1 cellular context compared by ENCODE assay signal in the genomic region with DNA sequence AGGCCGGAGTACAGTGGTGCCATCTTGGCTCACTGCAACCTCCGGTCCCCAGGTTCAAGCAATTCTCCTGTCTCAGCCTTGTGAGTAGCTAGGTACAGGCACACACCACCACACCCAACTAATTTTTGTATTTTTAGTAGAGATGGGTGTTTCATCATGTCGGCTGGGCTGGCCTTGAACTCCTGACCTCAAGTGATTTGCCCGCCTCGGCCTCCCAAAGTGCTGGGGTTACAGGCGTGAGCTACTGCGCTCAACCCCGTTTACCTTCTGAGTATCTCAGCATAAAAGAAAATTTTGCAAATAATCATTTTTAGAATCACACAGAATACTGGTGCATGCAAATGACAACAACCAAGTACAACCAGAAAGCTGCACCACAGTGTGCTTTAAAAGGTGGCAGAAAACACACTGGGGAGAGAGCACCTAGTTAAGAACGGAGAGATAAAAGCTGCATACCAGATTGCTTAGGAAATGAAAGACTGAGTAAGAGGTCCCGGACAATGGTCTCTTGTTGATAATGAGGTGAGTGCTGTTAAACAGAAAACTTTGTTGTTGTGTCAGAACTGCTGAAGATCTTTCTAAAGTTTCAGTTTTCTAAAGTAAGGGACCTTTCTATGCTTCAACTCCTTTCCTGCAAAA.
TF ChIP-seq lines count a peak whose summit lies in the region.

No MANE protein-coding gene starts in this region.

TF ChIP-seq in HepG2, 621 proteins besides CTCF, POLR2A, EP300 and RAD21 (continued from another document and continues in another):
- TF ChIP-seq, protein P1, sequence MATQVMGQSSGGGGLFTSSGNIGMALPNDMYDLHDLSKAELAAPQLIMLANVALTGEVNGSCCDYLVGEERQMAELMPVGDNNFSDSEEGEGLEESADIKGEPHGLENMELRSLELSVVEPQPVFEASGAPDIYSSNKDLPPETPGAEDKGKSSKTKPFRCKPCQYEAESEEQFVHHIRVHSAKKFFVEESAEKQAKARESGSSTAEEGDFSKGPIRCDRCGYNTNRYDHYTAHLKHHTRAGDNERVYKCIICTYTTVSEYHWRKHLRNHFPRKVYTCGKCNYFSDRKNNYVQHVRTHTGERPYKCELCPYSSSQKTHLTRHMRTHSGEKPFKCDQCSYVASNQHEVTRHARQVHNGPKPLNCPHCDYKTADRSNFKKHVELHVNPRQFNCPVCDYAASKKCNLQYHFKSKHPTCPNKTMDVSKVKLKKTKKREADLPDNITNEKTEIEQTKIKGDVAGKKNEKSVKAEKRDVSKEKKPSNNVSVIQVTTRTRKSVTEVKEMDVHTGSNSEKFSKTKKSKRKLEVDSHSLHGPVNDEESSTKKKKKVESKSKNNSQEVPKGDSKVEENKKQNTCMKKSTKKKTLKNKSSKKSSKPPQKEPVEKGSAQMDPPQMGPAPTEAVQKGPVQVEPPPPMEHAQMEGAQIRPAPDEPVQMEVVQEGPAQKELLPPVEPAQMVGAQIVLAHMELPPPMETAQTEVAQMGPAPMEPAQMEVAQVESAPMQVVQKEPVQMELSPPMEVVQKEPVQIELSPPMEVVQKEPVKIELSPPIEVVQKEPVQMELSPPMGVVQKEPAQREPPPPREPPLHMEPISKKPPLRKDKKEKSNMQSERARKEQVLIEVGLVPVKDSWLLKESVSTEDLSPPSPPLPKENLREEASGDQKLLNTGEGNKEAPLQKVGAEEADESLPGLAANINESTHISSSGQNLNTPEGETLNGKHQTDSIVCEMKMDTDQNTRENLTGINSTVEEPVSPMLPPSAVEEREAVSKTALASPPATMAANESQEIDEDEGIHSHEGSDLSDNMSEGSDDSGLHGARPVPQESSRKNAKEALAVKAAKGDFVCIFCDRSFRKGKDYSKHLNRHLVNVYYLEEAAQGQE (IDR thresholded peaks at IDR 0.05; ENCODE audit: borderline replicate concordance in 1 of 2, low read depth in 1 of 2, low read length in 2 of 2), result no peak
- TF ChIP-seq ZSCAN9 (CRISPR knock-in tag; IDR thresholded peaks at IDR 0.05; ENCODE audit: borderline replicate concordance) (0 out of 2 replicates have a peak, but pooled peaks have one; percentile 29), HMG20A (CRISPR knock-in tag; IDR thresholded peaks at IDR 0.05; ENCODE audit: borderline replicate concordance) (peak; percentile 47; the same call in 1 of the 2 replicates), MIER2 (CRISPR knock-in tag; IDR thresholded peaks at IDR 0.05) (no peak), FOXP1 (IDR thresholded peaks at IDR 0.05) (no peak), FOXP1 (CRISPR knock-in tag; IDR thresholded peaks at IDR 0.05) (peak; percentile 45; the same call in 1 of the 2 replicates), JUNB (CRISPR knock-in tag; IDR thresholded peaks at IDR 0.05; ENCODE audit: borderline replicate concordance) (no peak), CEBPG (CRISPR knock-in tag; IDR thresholded peaks at IDR 0.05) (peak; percentile 16; the same call in 1 of the 2 replicates), CREM (IDR thresholded peaks at IDR 0.05) (no peak), CREM (CRISPR knock-in tag; IDR thresholded peaks at IDR 0.05) (no peak), SOX5 (CRISPR knock-in tag; IDR thresholded peaks at IDR 0.05; ENCODE audit: borderline replicate concordance) (peak; percentile 59; the same call in 1 of the 2 replicates), ZNF530 (CRISPR knock-in tag; IDR thresholded peaks at IDR 0.05; ENCODE audit: low read depth) (no peak), MIXL1 (CRISPR knock-in tag; IDR thresholded peaks at IDR 0.05) (0 out of 2 replicates have a peak, but pooled peaks have one; percentile 8), TEAD3 (CRISPR knock-in tag; optimal IDR thresholded peaks at IDR 0.05; ENCODE audit: borderline replicate concordance) (peak; percentile 64), SNAPC2 (CRISPR knock-in tag; IDR thresholded peaks at IDR 0.05) (no peak), ZNF557 (CRISPR knock-in tag; IDR thresholded peaks at IDR 0.05) (no peak), NR2C2 (CRISPR knock-in tag; IDR thresholded peaks at IDR 0.05; ENCODE audit: borderline replicate concordance) (peak; percentile 73), ZMYM3 (CRISPR knock-in tag; IDR thresholded peaks at IDR 0.05) (peak; percentile 47; the same call in 1 of the 2 replicates), RXRA (CRISPR knock-in tag; IDR thresholded peaks at IDR 0.05) (peak; percentile 86), NR2F1 (CRISPR knock-in tag; IDR thresholded peaks at IDR 0.05) (peak; percentile 61 to 81), TBX2 (CRISPR knock-in tag; IDR thresholded peaks at IDR 0.05; ENCODE audit: borderline replicate concordance) (peak; percentile 32; the same call in 1 of the 2 replicates), SALL1 (CRISPR knock-in tag; IDR thresholded peaks at IDR 0.05) (peak; percentile 72), ZBTB20 (CRISPR knock-in tag; IDR thresholded peaks at IDR 0.05; ENCODE audit: borderline replicate concordance, low read depth) (no peak), FOXJ3 (CRISPR knock-in tag; IDR thresholded peaks at IDR 0.05; ENCODE audit: borderline replicate concordance) (peak; percentile 26; the same call in 1 of the 2 replicates), SOX6 (IDR thresholded peaks at IDR 0.05) (no peak), SOX6 (CRISPR knock-in tag; IDR thresholded peaks at IDR 0.05) (peak; percentile 79), GATAD2A (CRISPR knock-in tag; IDR thresholded peaks at IDR 0.05) (peak; percentile 29), ATM (IDR thresholded peaks at IDR 0.05; ENCODE audit: borderline replicate concordance) (no peak), RFX3 (CRISPR knock-in tag; IDR thresholded peaks at IDR 0.05) (no peak), ZFP37 (CRISPR knock-in tag; IDR thresholded peaks at IDR 0.05; ENCODE audit: borderline replicate concordance) (no peak), ZNF317 (CRISPR knock-in tag; IDR thresholded peaks at IDR 0.05) (no peak), ZMAT3 (CRISPR knock-in tag; conservative IDR thresholded peaks at IDR 0.05) (0 out of 2 replicates have a peak, but pooled peaks have one; percentile 25), STAG1 (CRISPR knock-in tag; IDR thresholded peaks at IDR 0.05) (no peak), MEIS1 (CRISPR knock-in tag; IDR thresholded peaks at IDR 0.05; ENCODE audit: borderline replicate concordance) (no peak), POLR2G (IDR thresholded peaks at IDR 0.05; ENCODE audit: low read depth, low read length) (no peak), NFKB2 (CRISPR knock-in tag; IDR thresholded peaks at IDR 0.05; ENCODE audit: borderline replicate concordance) (no peak), FOXA3 (CRISPR knock-in tag; IDR thresholded peaks at IDR 0.05) (peak; percentile 27)
- TF ChIP-seq, protein P2, sequence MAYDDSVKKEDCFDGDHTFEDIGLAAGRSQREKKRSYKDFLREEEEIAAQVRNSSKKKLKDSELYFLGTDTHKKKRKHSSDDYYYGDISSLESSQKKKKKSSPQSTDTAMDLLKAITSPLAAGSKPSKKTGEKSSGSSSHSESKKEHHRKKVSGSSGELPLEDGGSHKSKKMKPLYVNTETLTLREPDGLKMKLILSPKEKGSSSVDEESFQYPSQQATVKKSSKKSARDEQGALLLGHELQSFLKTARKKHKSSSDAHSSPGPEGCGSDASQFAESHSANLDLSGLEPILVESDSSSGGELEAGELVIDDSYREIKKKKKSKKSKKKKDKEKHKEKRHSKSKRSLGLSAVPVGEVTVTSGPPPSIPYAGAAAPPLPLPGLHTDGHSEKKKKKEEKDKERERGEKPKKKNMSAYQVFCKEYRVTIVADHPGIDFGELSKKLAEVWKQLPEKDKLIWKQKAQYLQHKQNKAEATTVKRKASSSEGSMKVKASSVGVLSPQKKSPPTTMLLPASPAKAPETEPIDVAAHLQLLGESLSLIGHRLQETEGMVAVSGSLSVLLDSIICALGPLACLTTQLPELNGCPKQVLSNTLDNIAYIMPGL (CRISPR knock-in tag; IDR thresholded peaks at IDR 0.05; ENCODE audit: borderline replicate concordance in 1 of 2, low read depth in 1 of 2), result no peak
- TF ChIP-seq, protein P3, sequence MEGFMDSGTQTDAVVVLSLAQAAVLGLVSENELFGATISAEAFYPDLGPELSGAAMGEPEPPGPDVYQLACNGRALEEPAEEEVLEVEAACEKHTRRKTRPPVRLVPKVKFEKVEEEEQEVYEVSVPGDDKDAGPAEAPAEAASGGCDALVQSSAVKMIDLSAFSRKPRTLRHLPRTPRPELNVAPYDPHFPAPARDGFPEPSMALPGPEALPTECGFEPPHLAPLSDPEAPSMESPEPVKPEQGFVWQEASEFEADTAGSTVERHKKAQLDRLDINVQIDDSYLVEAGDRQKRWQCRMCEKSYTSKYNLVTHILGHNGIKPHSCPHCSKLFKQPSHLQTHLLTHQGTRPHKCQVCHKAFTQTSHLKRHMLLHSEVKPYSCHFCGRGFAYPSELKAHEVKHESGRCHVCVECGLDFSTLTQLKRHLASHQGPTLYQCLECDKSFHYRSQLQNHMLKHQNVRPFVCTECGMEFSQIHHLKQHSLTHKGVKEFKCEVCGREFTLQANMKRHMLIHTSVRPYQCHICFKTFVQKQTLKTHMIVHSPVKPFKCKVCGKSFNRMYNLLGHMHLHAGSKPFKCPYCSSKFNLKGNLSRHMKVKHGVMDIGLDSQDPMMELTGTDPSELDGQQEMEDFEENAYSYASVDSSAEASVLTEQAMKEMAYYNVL (CRISPR knock-in tag; IDR thresholded peaks at IDR 0.05; ENCODE audit: borderline replicate concordance), result peak; percentile 64; the same call in 1 of the 2 replicates
- TF ChIP-seq, protein P4, sequence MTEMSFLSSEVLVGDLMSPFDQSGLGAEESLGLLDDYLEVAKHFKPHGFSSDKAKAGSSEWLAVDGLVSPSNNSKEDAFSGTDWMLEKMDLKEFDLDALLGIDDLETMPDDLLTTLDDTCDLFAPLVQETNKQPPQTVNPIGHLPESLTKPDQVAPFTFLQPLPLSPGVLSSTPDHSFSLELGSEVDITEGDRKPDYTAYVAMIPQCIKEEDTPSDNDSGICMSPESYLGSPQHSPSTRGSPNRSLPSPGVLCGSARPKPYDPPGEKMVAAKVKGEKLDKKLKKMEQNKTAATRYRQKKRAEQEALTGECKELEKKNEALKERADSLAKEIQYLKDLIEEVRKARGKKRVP (CRISPR knock-in tag; IDR thresholded peaks at IDR 0.05), result peak in 1 of 2 experiments; percentile 82; a peak in 2 of 4 replicates
- TF ChIP-seq, protein P5, sequence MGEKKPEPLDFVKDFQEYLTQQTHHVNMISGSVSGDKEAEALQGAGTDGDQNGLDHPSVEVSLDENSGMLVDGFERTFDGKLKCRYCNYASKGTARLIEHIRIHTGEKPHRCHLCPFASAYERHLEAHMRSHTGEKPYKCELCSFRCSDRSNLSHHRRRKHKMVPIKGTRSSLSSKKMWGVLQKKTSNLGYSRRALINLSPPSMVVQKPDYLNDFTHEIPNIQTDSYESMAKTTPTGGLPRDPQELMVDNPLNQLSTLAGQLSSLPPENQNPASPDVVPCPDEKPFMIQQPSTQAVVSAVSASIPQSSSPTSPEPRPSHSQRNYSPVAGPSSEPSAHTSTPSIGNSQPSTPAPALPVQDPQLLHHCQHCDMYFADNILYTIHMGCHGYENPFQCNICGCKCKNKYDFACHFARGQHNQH (CRISPR knock-in tag; IDR thresholded peaks at IDR 0.05), result peak; percentile 30; the same call in 1 of the 2 replicates
- TF ChIP-seq, protein P6, sequence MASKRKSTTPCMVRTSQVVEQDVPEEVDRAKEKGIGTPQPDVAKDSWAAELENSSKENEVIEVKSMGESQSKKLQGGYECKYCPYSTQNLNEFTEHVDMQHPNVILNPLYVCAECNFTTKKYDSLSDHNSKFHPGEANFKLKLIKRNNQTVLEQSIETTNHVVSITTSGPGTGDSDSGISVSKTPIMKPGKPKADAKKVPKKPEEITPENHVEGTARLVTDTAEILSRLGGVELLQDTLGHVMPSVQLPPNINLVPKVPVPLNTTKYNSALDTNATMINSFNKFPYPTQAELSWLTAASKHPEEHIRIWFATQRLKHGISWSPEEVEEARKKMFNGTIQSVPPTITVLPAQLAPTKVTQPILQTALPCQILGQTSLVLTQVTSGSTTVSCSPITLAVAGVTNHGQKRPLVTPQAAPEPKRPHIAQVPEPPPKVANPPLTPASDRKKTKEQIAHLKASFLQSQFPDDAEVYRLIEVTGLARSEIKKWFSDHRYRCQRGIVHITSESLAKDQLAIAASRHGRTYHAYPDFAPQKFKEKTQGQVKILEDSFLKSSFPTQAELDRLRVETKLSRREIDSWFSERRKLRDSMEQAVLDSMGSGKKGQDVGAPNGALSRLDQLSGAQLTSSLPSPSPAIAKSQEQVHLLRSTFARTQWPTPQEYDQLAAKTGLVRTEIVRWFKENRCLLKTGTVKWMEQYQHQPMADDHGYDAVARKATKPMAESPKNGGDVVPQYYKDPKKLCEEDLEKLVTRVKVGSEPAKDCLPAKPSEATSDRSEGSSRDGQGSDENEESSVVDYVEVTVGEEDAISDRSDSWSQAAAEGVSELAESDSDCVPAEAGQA (IDR thresholded peaks at IDR 0.05; ENCODE audit: low read depth), result no peak
- TF ChIP-seq, protein P6 (CRISPR knock-in tag; IDR thresholded peaks at IDR 0.05; ENCODE audit: borderline replicate concordance), result no peak
- TF ChIP-seq, protein P7, sequence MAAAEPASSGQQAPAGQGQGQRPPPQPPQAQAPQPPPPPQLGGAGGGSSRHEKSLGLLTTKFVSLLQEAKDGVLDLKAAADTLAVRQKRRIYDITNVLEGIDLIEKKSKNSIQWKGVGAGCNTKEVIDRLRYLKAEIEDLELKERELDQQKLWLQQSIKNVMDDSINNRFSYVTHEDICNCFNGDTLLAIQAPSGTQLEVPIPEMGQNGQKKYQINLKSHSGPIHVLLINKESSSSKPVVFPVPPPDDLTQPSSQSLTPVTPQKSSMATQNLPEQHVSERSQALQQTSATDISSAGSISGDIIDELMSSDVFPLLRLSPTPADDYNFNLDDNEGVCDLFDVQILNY (CRISPR knock-in tag; conservative IDR thresholded peaks at IDR 0.05), result no peak
- TF ChIP-seq, protein P8, sequence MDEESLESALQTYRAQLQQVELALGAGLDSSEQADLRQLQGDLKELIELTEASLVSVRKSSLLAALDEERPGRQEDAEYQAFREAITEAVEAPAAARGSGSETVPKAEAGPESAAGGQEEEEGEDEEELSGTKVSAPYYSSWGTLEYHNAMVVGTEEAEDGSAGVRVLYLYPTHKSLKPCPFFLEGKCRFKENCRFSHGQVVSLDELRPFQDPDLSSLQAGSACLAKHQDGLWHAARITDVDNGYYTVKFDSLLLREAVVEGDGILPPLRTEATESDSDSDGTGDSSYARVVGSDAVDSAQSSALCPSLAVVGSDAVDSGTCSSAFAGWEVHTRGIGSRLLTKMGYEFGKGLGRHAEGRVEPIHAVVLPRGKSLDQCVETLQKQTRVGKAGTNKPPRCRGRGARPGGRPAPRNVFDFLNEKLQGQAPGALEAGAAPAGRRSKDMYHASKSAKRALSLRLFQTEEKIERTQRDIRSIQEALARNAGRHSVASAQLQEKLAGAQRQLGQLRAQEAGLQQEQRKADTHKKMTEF (CRISPR knock-in tag; IDR thresholded peaks at IDR 0.05), result peak; percentile 49
